ENCODE assay signal across 8 cellular contexts in genomic region chr2:11477994-11478393, GRCh38. TPM values are rescaled to one million over a fixed set of nuclear protein-coding genes. Genes with fewer than 3 reads are reported as not detected.
DNase-seq lines count a peak whose midpoint lies in the region; ATAC-seq and TF ChIP-seq lines count a peak whose summit lies in the region.

No MANE protein-coding gene starts in this region.

- no peak overlapping the region for H3K4me3 Mint-ChIP-seq in activated CD8-positive, alpha-beta T cell treated with anti-CD3 and anti-CD28 coated beads for 36 hours

- no peak overlapping the region for H3K27ac ChIP-seq in effector memory CD4-positive, alpha-beta T cell (ENCODE audit: insufficient read depth, low read length, poor library complexity, severe bottlenecking)
- no peak overlapping the region for H3K27ac ChIP-seq in mesenchymal stem cell (ENCODE audit: low read length, poor library complexity, severe bottlenecking)

- WGBS in mesenchymal stem cell: 44% methylated on average over 2 of the region's 2 CpGs

- DNase-seq in AG04449 (ENCODE audit: low read depth, low spot score) (peak; percentile 40), NCI-H526 treated with DMSO at 0.1 percent for 48 hours (lab: John Stamatoyannopoulos, UW) (peak; percentile 14), mesenchymal stem cell (peak; percentile 83)
- DNase-seq in activated CD8-positive, alpha-beta T cell treated with anti-CD3 and anti-CD28 coated beads for 36 hours: peak; percentile 93
- DNase-seq in effector memory CD4-positive, alpha-beta T cell: peak; percentile 44 to 74 (median 52)
- DNase-seq in stimulated activated CD8-positive, alpha-beta memory T cell treated with anti-CD3 and anti-CD28 coated beads, Interleukin-15, amount 100 ng/mL, for 48 hours (ENCODE audit: low read depth in 2 of 2): peak; percentile 57 to 62

- TF ChIP-seq CTCF in AG04449 (IDR thresholded peaks at IDR 0.05; ENCODE audit: insufficient read depth, low read length, missing control alignments): peak; percentile 74
- peak; percentile 93 for TF ChIP-seq CTCF in activated CD8-positive, alpha-beta T cell treated with anti-CD3 and anti-CD28 coated beads for 36 hours (IDR thresholded peaks at IDR 0.05)

- no peaks in the 10 kb centered on the region for H3K4me1 ChIP-seq in effector memory CD4-positive, alpha-beta T cell (ENCODE audit: control insufficient read depth, insufficient read depth, low read length, poor library complexity, severe bottlenecking)
- H3K4me1 ChIP-seq in mesenchymal stem cell (ENCODE audit: control insufficient read depth, insufficient read depth, low read depth, low read length): peaks cover 10% of the 10 kb centered on the region

- H3K79me1 ChIP-seq in mesenchymal stem cell (replicated peaks; ENCODE audit: low read length, poor library complexity, severe bottlenecking): no peaks in the 10 kb centered on the region

- H3K9me3 ChIP-seq in effector memory CD4-positive, alpha-beta T cell (ENCODE audit: control insufficient read depth, low read length): no peaks in the 10 kb centered on the region
- no peaks in the 10 kb centered on the region for H3K9me3 ChIP-seq in mesenchymal stem cell (ENCODE audit: control insufficient read depth, low read length)

- H2BK15ac ChIP-seq in mesenchymal stem cell (ENCODE audit: low read depth, poor library complexity, severe bottlenecking): no peak overlapping the region

- H2BK12ac ChIP-seq in mesenchymal stem cell (ENCODE audit: low read length in 2 of 2): no peak overlapping the region

- H3K27me3 Mint-ChIP-seq in activated CD8-positive, alpha-beta T cell treated with anti-CD3 and anti-CD28 coated beads for 36 hours: peaks cover 21% of the 10 kb centered on the region

- no peaks in the 10 kb centered on the region for H3K36me3 Mint-ChIP-seq in activated CD8-positive, alpha-beta T cell treated with anti-CD3 and anti-CD28 coated beads for 36 hours (ENCODE audit: low read depth)

- H3K9ac ChIP-seq in mesenchymal stem cell (ENCODE audit: low read length): no peak overlapping the region

- H3K4me2 ChIP-seq in mesenchymal stem cell (ENCODE audit: low read length, poor library complexity, severe bottlenecking): no peak overlapping the region

- H4K91ac ChIP-seq in mesenchymal stem cell (ENCODE audit: low read length): no peak overlapping the region

- peaks cover under 1% of the 10 kb centered on the region for H3K4me1 Mint-ChIP-seq in activated CD8-positive, alpha-beta T cell treated with anti-CD3 and anti-CD28 coated beads for 36 hours (ENCODE audit: low read depth)

- H3K23ac ChIP-seq in mesenchymal stem cell (ENCODE audit: low read length in 2 of 2): no peak overlapping the region

- H3K9me3 Mint-ChIP-seq in activated CD8-positive, alpha-beta T cell treated with anti-CD3 and anti-CD28 coated beads for 36 hours: no peaks in the 10 kb centered on the region

- no peak overlapping the region for H2AFZ ChIP-seq in mesenchymal stem cell (ENCODE audit: low read depth, low read length)

- no peak overlapping the region for H2BK120ac ChIP-seq in mesenchymal stem cell (ENCODE audit: low read depth, low read length)

- H4K8ac ChIP-seq in mesenchymal stem cell (ENCODE audit: low read length): no peak overlapping the region

- no peak overlapping the region for H3K14ac ChIP-seq in mesenchymal stem cell (ENCODE audit: low read length in 2 of 2)

- no peak overlapping the region for H3K4ac ChIP-seq in mesenchymal stem cell (ENCODE audit: low read depth in 1 of 2, low read length in 2 of 2)

- ATAC-seq in GM18511 (IDR thresholded peaks at IDR 0.05; ENCODE audit: unreplicated experiment) (peak; percentile 83), HG03196 (IDR thresholded peaks at IDR 0.05; ENCODE audit: unreplicated experiment) (peak; percentile 85)
- ATAC-seq in activated CD8-positive, alpha-beta T cell treated with anti-CD3 and anti-CD28 coated beads for 36 hours: peak; percentile 75

- no peak overlapping the region for H3K27ac Mint-ChIP-seq in activated CD8-positive, alpha-beta T cell treated with anti-CD3 and anti-CD28 coated beads for 36 hours

- no peaks in the 10 kb centered on the region for H3K36me3 ChIP-seq in effector memory CD4-positive, alpha-beta T cell (ENCODE audit: control insufficient read depth, insufficient read depth, low read length)
- peaks cover 0 to 3% of the 10 kb centered on the region in 2 experiments for H3K36me3 ChIP-seq in mesenchymal stem cell (ENCODE audit: control insufficient read depth in 1 of 2, insufficient read depth in 2 of 2, low read depth in 1 of 2, low read length in 2 of 2)

- intact Hi-C loops in activated CD8-positive, alpha-beta T cell treated with anti-CD3 and anti-CD28 coated beads for 36 hours (cut with micrococcal nuclease): loop anchor here (1.0 kb wide), 1 partner anchor 106 kb away; no protein-coding TSS in a partner anchor

- POLR2A ChIA-PET in AG04449 (lab: Yijun Ruan, JAX): no interaction called here
- POLR2A ChIA-PET in activated CD8-positive, alpha-beta T cell treated with anti-CD3 and anti-CD28 coated beads for 36 hours (lab: Charles Lee): no interaction called here

- H2AK5ac ChIP-seq in mesenchymal stem cell (ENCODE audit: low read length, severe bottlenecking): no peak overlapping the region

- H3K18ac ChIP-seq in mesenchymal stem cell (ENCODE audit: low read depth in 1 of 2, low read length in 2 of 2): no peak overlapping the region

- peaks cover 15% of the 10 kb centered on the region for H3K27me3 ChIP-seq in effector memory CD4-positive, alpha-beta T cell (replicated peaks; ENCODE audit: control insufficient read depth, insufficient read depth, low read length, poor library complexity, severe bottlenecking)
- H3K27me3 ChIP-seq in mesenchymal stem cell (ENCODE audit: control insufficient read depth in 1 of 2, insufficient read depth in 1 of 2, low read length in 2 of 2): peaks cover 36 to 59% of the 10 kb centered on the region in 2 experiments

- no peak overlapping the region for H2BK5ac ChIP-seq in mesenchymal stem cell (ENCODE audit: low read depth, low read length, poor library complexity, severe bottlenecking)

- CTCF ChIA-PET in AG04449 (lab: Yijun Ruan, JAX): interaction anchor here (0.6 to 16.7 kb wide), 17 partner anchors 9 to 345 kb away, joined by 3 to 409 read pairs (median 4); partner anchors contain the start of gene E2F6
- CTCF ChIA-PET in activated CD8-positive, alpha-beta T cell treated with anti-CD3 and anti-CD28 coated beads for 36 hours (lab: Charles Lee): interaction anchor here (0.6 to 6.9 kb wide), 18 partner anchors 8 to 345 kb away, joined by 3 to 156 read pairs (median 4); partner anchors contain the start of gene E2F6

- no peak overlapping the region for H3K4me3 ChIP-seq in AG04449 (ENCODE audit: low read depth, low read length)
- H3K4me3 ChIP-seq in effector memory CD4-positive, alpha-beta T cell (ENCODE audit: insufficient read depth, low read depth, low read length, poor library complexity, severe bottlenecking): no peak overlapping the region
- H3K4me3 ChIP-seq in mesenchymal stem cell (ENCODE audit: insufficient read depth in 1 of 2, low read depth in 1 of 2, low read length in 2 of 2): no peak overlapping the region

RNA-seq across cellular contexts. Expression of gene E2F6, which starts 12.0 kb away (rescaled TPM):
- 10 to 100 TPM in 1 of 2 experiments, 1 to 10 TPM in 1; 9.8 to 10.5 TPM for total RNA-seq in activated CD8-positive, alpha-beta T cell treated with anti-CD3 and anti-CD28 coated beads for 36 hours
- polyA plus RNA-seq in mesenchymal stem cell (2013, experiment 1 of 2): 11.7 TPM
- 12.0 TPM for polyA plus RNA-seq in mesenchymal stem cell (2013, experiment 2 of 2)

RNA-seq across cellular contexts. Expression of gene GREB1, which starts 55.9 kb away (rescaled TPM):
- total RNA-seq in activated CD8-positive, alpha-beta T cell treated with anti-CD3 and anti-CD28 coated beads for 36 hours: 1 to 10 TPM; 1.5 TPM
- 1.9 TPM for polyA plus RNA-seq in mesenchymal stem cell (2013, experiment 1 of 2)
- polyA plus RNA-seq in mesenchymal stem cell (2013, experiment 2 of 2): 1.9 TPM

Comparison
In these comparisons a context has a peak if more than half of its experiments do, and no peak if none do; other contexts are left out.
1. DNase-seq: peak in every context shown above with its lines; median percentile 93 in activated CD8-positive, alpha-beta T cell treated with anti-CD3 and anti-CD28 coated beads for 36 hours; 83 in mesenchymal stem cell; 60 in stimulated activated CD8-positive, alpha-beta memory T cell treated with anti-CD3 and anti-CD28 coated beads, Interleukin-15, amount 100 ng/mL, for 48 hours; 52 in effector memory CD4-positive, alpha-beta T cell; 40 in AG04449; 14 in NCI-H526 treated with DMSO at 0.1 percent for 48 hours.